In the genomic region with DNA sequence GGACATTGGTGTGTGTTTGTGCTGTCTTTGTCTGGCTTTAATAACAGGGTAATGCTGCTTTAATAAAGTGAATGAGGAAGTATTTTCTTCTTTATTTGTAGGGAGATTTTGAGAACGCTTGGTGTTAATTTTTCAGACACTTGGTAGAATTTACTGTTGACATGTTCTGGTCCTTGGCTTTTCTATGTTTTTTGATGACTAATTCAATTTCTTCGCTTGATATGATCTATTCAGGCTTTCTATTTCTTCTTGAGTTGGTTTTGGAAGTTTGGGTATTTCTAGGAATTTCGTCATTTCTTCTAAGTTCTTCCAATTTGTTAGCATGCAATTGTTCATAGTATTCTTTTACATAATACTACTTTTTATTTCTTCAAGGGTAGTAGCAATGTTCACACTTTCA, we compare ENCODE assay signal across 8 cellular contexts.
"Had no signal": no experiment of that assay in that cellular context is flagged by ENCODE, and none has a peak within 500 bp of the region (broad histone marks: within the 10 kb centered on the region; RNA-seq: fewer than 3 reads in every experiment).

No MANE protein-coding gene starts in this region.

- FAIRE-seq: G401.6, GM12878, GM12891, GM12892, GM18507, GM19239 had no signal

- H3K4me3 ChIP-seq: GM12878 had no signal

- DNase-seq: GDM1, GF-D8 had no signal

- ATAC-seq: GM12878 had no signal
